Comparison of ENCODE assay signal across 16 cellular contexts in genomic region chr4:93157984-93158383, GRCh38.
DNase-seq lines count a peak whose midpoint lies in the region; ATAC-seq and TF ChIP-seq lines count a peak whose summit lies in the region.
"Had no signal": no experiment of that assay in that cellular context is flagged by ENCODE, and none has a peak within 500 bp of the region (broad histone marks: within the 10 kb centered on the region; RNA-seq: fewer than 3 reads in every experiment).

No MANE protein-coding gene starts in this region.

- peaks cover 6% of the 10 kb centered on the region for H3K9me3 Mint-ChIP-seq in activated CD8-positive, alpha-beta T cell treated with anti-CD3 and anti-CD28 coated beads for 36 hours

- 65 to 69% methylated on average over 2 of the region's 2 CpGs for WGBS in aorta, 2 donors

- ATAC-seq in activated CD8-positive, alpha-beta T cell treated with anti-CD3 and anti-CD28 coated beads for 36 hours = no peak
- ATAC-seq in aorta (ENCODE audit: low FRiP score) = no peak
- ATAC-seq: stimulated activated naive CD8-positive, alpha-beta T cell treated with anti-CD3 and anti-CD28 coated beads, Interleukin-15, Interleukin-2, amounts not matched to agents 100 U/mL and 50 U/mL, for 24 hours had no signal

- no peak overlapping the region for H3K4me3 Mint-ChIP-seq in activated CD8-positive, alpha-beta T cell treated with anti-CD3 and anti-CD28 coated beads for 36 hours

- no peaks in the 10 kb centered on the region for H3K27me3 ChIP-seq in A673 (replicated peaks; ENCODE audit: insufficient read depth, low read depth, low read length, poor library complexity)
- H3K27me3 ChIP-seq in aorta (ENCODE audit: control insufficient read depth in 1 of 2, insufficient read depth in 2 of 2, low read length in 1 of 2) = no peaks in the 10 kb centered on the region
- H3K27me3 ChIP-seq: vagina had no signal

- no peak overlapping the region for H3K27ac ChIP-seq in A673 (ENCODE audit: low read depth, low read length, poor library complexity, severe bottlenecking)
- no peak overlapping the region for H3K27ac ChIP-seq in aorta (ENCODE audit: low read depth in 1 of 2, low read length in 2 of 2)
- H3K27ac ChIP-seq: vagina, WERI-Rb-1 had no signal

- POLR2A ChIA-PET in A673 (lab: Charles Lee; ENCODE audit: low non-redundant PET) = no interaction called here
- POLR2A ChIA-PET in activated CD8-positive, alpha-beta T cell treated with anti-CD3 and anti-CD28 coated beads for 36 hours (lab: Charles Lee) = interaction anchor here (0.7 kb wide), 1 partner anchor 24 kb away, joined by 4 read pairs; no protein-coding TSS in a partner anchor

- H3K4me1 Mint-ChIP-seq in activated CD8-positive, alpha-beta T cell treated with anti-CD3 and anti-CD28 coated beads for 36 hours (ENCODE audit: low read depth) = no peaks in the 10 kb centered on the region

- CTCF ChIA-PET in A673 (lab: Charles Lee) = no interaction called here
- CTCF ChIA-PET in activated CD8-positive, alpha-beta T cell treated with anti-CD3 and anti-CD28 coated beads for 36 hours (lab: Charles Lee) = interaction anchor here (1.0 kb wide), 1 partner anchor 8 kb away, joined by 4 read pairs; no protein-coding TSS in a partner anchor

- no TSS peak for BruUV-seq in A673 (replicated peaks; lab: Mats Ljungman, UMichigan)

- no peaks in the 10 kb centered on the region for H3K9me3 ChIP-seq in A673 (ENCODE audit: low read depth, low read length, poor library complexity, severe bottlenecking)
- no peaks in the 10 kb centered on the region for H3K9me3 ChIP-seq in aorta (ENCODE audit: control insufficient read depth, low read length)
- H3K9me3 ChIP-seq: vagina had no signal

- no peak overlapping the region for H3K4me3 ChIP-seq in A673 (ENCODE audit: low read depth, low read length, poor library complexity, severe bottlenecking)
- H3K4me3 ChIP-seq in epithelial cell of esophagus (ENCODE audit: low read length) = no peak overlapping the region
- H3K4me3 ChIP-seq in aorta (ENCODE audit: low read length in 2 of 2) = no peak overlapping the region
- H3K4me3 ChIP-seq: lung, vagina had no signal

- H3K4me1 ChIP-seq in A673 (ENCODE audit: insufficient read depth, low read length, poor library complexity, severe bottlenecking) (no peaks in the 10 kb centered on the region), aorta (ENCODE audit: control insufficient read depth in 1 of 2, insufficient read depth in 2 of 2, low read length in 2 of 2) (no peaks in the 10 kb centered on the region)
- H3K4me1 ChIP-seq: vagina had no signal

- in situ Hi-C loops in GM13977 (cut with MboI; ENCODE audit: low pct_unique_long_range_greater_than_20kb, low sequenced_read_pairs, unreplicated experiment) = no loop called here
- in situ Hi-C loops in GM13976 (cut with MboI; ENCODE audit: low sequenced_read_pairs, unreplicated experiment) = no loop called here

- no peaks in the 10 kb centered on the region for H3K36me3 Mint-ChIP-seq in activated CD8-positive, alpha-beta T cell treated with anti-CD3 and anti-CD28 coated beads for 36 hours (ENCODE audit: low read depth)

- H3K27me3 Mint-ChIP-seq in activated CD8-positive, alpha-beta T cell treated with anti-CD3 and anti-CD28 coated beads for 36 hours = no peaks in the 10 kb centered on the region

- H3K36me3 ChIP-seq in A673 (ENCODE audit: insufficient read depth, low read length, poor library complexity, severe bottlenecking) (no peaks in the 10 kb centered on the region), aorta (ENCODE audit: control insufficient read depth in 1 of 2, insufficient read depth in 2 of 2, low read length in 1 of 2) (no peaks in the 10 kb centered on the region)
- H3K36me3 ChIP-seq: vagina, WERI-Rb-1 had no signal

- TF ChIP-seq CTCF in A673 (conservative IDR thresholded peaks at IDR 0.05; ENCODE audit: low read depth, low read length) = peak; percentile 34; the same call in 1 of the 2 replicates
- TF ChIP-seq CTCF in GM13977 (IDR thresholded peaks at IDR 0.05; ENCODE audit: extremely low read depth, insufficient read depth, missing control alignments) = peak; percentile 14
- peak; percentile 66 for TF ChIP-seq CTCF in epithelial cell of esophagus (IDR thresholded peaks at IDR 0.05; ENCODE audit: insufficient read depth, low read depth, low read length, missing control alignments)
- no peak for TF ChIP-seq CTCF in activated CD8-positive, alpha-beta T cell treated with anti-CD3 and anti-CD28 coated beads for 36 hours (IDR thresholded peaks at IDR 0.05)
- TF ChIP-seq CTCF in GM13976 (IDR thresholded peaks at IDR 0.05; ENCODE audit: borderline replicate concordance, control extremely low read depth, extremely low read depth, insufficient read depth, missing control alignments) = no peak

- H3K27ac Mint-ChIP-seq in activated CD8-positive, alpha-beta T cell treated with anti-CD3 and anti-CD28 coated beads for 36 hours = no peak overlapping the region

- intact Hi-C loops in A673 (cut with micrococcal nuclease; ENCODE audit: unreplicated experiment) = no loop called here
- intact Hi-C loops in activated CD8-positive, alpha-beta T cell treated with anti-CD3 and anti-CD28 coated beads for 36 hours (cut with micrococcal nuclease) = no loop called here
- intact Hi-C loops in aorta (cut with DNase I) = no loop called here

- peak; percentile 2 for DNase-seq in A673 (ENCODE audit: low spot score)
- DNase-seq in GM13977 (ENCODE audit: low spot score) = no peak
- DNase-seq in OCI-M1 (lab: John Stamatoyannopoulos, UW) = peak; percentile 38
- DNase-seq in epithelial cell of esophagus (ENCODE audit: low read depth) = peak; percentile 12
- no peak for DNase-seq in activated CD8-positive, alpha-beta T cell treated with anti-CD3 and anti-CD28 coated beads for 36 hours
- DNase-seq in aorta = no peak
- DNase-seq in hypothalamus (lab: John Stamatoyannopoulos, UW) = no peak
- no peak for DNase-seq in GM13976 (ENCODE audit: low spot score)
- DNase-seq: activated gamma-delta T cell treated with Interleukin-2 at 50 U/mL for 16 hours; effector CD8-positive, alpha-beta T cell; foreskin fibroblast; NK-92 treated with Interleukin-12 subunit alpha and Interleukin-12 subunit beta, amount 100 ng/mL, for 24 hours; stimulated activated naive CD8-positive, alpha-beta T cell treated with anti-CD3 and anti-CD28 coated beads, Interleukin-15, Interleukin-2, amounts not matched to agents 100 U/mL and 50 U/mL, for 24 hours; WERI-Rb-1 had no signal

Comparison
In these comparisons a context has a peak if more than half of its experiments do, and no peak if none do; other contexts are left out.
1. DNase-seq: peak in A673 (single experiment), OCI-M1 (single experiment) and epithelial cell of esophagus (single experiment); none in GM13977 (single experiment), activated CD8-positive, alpha-beta T cell treated with anti-CD3 and anti-CD28 coated beads for 36 hours (single experiment), aorta (0 of 2), hypothalamus (0 of 51) and GM13976 (single experiment).
2. CTCF ChIP-seq: peak in A673 (single experiment), GM13977 (single experiment) and epithelial cell of esophagus (single experiment); none in activated CD8-positive, alpha-beta T cell treated with anti-CD3 and anti-CD28 coated beads for 36 hours (single experiment) and GM13976 (single experiment).